Comparison of ENCODE assay signal across 1 cellular context in genomic region chr19:57240311-57241090, GRCh38.
TF ChIP-seq lines count a peak whose summit lies in the region.

Gene ZNF805 (plus strand): TSS chr19:57240632. CDS start chr19:57240892, 260 bp downstream.

TF ChIP-seq in K562, 482 proteins besides CTCF, POLR2A, EP300 and RAD21 (continued from another document and continues in another):
- TF ChIP-seq, protein P1, sequence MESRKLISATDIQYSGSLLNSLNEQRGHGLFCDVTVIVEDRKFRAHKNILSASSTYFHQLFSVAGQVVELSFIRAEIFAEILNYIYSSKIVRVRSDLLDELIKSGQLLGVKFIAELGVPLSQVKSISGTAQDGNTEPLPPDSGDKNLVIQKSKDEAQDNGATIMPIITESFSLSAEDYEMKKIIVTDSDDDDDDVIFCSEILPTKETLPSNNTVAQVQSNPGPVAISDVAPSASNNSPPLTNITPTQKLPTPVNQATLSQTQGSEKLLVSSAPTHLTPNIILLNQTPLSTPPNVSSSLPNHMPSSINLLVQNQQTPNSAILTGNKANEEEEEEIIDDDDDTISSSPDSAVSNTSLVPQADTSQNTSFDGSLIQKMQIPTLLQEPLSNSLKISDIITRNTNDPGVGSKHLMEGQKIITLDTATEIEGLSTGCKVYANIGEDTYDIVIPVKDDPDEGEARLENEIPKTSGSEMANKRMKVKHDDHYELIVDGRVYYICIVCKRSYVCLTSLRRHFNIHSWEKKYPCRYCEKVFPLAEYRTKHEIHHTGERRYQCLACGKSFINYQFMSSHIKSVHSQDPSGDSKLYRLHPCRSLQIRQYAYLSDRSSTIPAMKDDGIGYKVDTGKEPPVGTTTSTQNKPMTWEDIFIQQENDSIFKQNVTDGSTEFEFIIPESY (CRISPR knock-in tag; IDR thresholded peaks at IDR 0.05): no peak; the same call in 1 of the 2 replicates
- TF ChIP-seq RB1 (IDR thresholded peaks at IDR 0.05; ENCODE audit: low read depth): peak; percentile 66
- no peak for TF ChIP-seq MAFK (IDR thresholded peaks at IDR 0.05; ENCODE audit: low read length)
- peak; percentile 97 for TF ChIP-seq GABPA (tag; conservative IDR thresholded peaks at IDR 0.05; ENCODE audit: low read depth)
- no peak for TF ChIP-seq NR3C1 (CRISPR knock-in tag; IDR thresholded peaks at IDR 0.05)
- TF ChIP-seq CBX3 (IDR thresholded peaks at IDR 0.05; ENCODE audit: borderline replicate concordance in 1 of 2, low read length in 2 of 2): peak in 1 of 2 experiments; percentile 91; a peak in 2 of 3 replicates
- TF ChIP-seq THAP12 (CRISPR knock-in tag; IDR thresholded peaks at IDR 0.05): peak; percentile 63; the same call in 1 of the 2 replicates
- no peak for TF ChIP-seq SMARCA4 (IDR thresholded peaks at IDR 0.05)
- TF ChIP-seq PBX2 (CRISPR knock-in tag; IDR thresholded peaks at IDR 0.05; ENCODE audit: low read depth): no peak
- TF ChIP-seq PBX2 (tag; conservative IDR thresholded peaks at IDR 0.05; ENCODE audit: low read depth): peak; percentile 55; the same call in 1 of the 2 replicates
- no peak for TF ChIP-seq XRCC4 (IDR thresholded peaks at IDR 0.05; ENCODE audit: extremely low read depth, insufficient read depth, insufficient read length)
- no peak for TF ChIP-seq ZNF239 (CRISPR knock-in tag; IDR thresholded peaks at IDR 0.05)
- no peak for TF ChIP-seq TSHZ1 (CRISPR knock-in tag; IDR thresholded peaks at IDR 0.05)
- no peak for TF ChIP-seq CEBPG (CRISPR knock-in tag; IDR thresholded peaks at IDR 0.05)
- no peak for TF ChIP-seq CEBPG (tag; conservative IDR thresholded peaks at IDR 0.05 in 1 of 2, IDR thresholded peaks at IDR 0.05 in 1 of 2)
- TF ChIP-seq, protein P2, sequence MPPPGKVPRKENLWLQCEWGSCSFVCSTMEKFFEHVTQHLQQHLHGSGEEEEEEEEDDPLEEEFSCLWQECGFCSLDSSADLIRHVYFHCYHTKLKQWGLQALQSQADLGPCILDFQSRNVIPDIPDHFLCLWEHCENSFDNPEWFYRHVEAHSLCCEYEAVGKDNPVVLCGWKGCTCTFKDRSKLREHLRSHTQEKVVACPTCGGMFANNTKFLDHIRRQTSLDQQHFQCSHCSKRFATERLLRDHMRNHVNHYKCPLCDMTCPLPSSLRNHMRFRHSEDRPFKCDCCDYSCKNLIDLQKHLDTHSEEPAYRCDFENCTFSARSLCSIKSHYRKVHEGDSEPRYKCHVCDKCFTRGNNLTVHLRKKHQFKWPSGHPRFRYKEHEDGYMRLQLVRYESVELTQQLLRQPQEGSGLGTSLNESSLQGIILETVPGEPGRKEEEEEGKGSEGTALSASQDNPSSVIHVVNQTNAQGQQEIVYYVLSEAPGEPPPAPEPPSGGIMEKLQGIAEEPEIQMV (tag; conservative IDR thresholded peaks at IDR 0.05; ENCODE audit: low read depth): no peak
- TF ChIP-seq ETS1 (conservative IDR thresholded peaks at IDR 0.05; ENCODE audit: control insufficient read depth, low read depth, low read length): peak; percentile 57; the same call in 1 of the 2 replicates
- TF ChIP-seq XRCC5 (IDR thresholded peaks at IDR 0.05; ENCODE audit: low read depth, low read length): no peak
- TF ChIP-seq ZNF561 (CRISPR knock-in tag; conservative IDR thresholded peaks at IDR 0.05): no peak
- peak; percentile 22; the same call in 1 of the 2 replicates for TF ChIP-seq TCF3 (CRISPR knock-in tag; IDR thresholded peaks at IDR 0.05)
- TF ChIP-seq DPF2 (IDR thresholded peaks at IDR 0.05): no peak
- TF ChIP-seq ERF (CRISPR knock-in tag; IDR thresholded peaks at IDR 0.05): no peak
- no peak for TF ChIP-seq USF1 (CRISPR knock-in tag; IDR thresholded peaks at IDR 0.05)
- TF ChIP-seq PTTG1 (tag; IDR thresholded peaks at IDR 0.05; ENCODE audit: low read depth): no peak
- TF ChIP-seq ZNF140 (CRISPR knock-in tag; IDR thresholded peaks at IDR 0.05): no peak
- TF ChIP-seq, protein P3, sequence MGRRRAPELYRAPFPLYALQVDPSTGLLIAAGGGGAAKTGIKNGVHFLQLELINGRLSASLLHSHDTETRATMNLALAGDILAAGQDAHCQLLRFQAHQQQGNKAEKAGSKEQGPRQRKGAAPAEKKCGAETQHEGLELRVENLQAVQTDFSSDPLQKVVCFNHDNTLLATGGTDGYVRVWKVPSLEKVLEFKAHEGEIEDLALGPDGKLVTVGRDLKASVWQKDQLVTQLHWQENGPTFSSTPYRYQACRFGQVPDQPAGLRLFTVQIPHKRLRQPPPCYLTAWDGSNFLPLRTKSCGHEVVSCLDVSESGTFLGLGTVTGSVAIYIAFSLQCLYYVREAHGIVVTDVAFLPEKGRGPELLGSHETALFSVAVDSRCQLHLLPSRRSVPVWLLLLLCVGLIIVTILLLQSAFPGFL (CRISPR knock-in tag; IDR thresholded peaks at IDR 0.05): no peak
- TF ChIP-seq ZNF224 (CRISPR knock-in tag; IDR thresholded peaks at IDR 0.05): no peak
- peak; percentile 18 for TF ChIP-seq POU5F1 (IDR thresholded peaks at IDR 0.05; ENCODE audit: borderline replicate concordance, low read depth, low read length, partially characterized antibody)
- peak; percentile 75; the same call in 1 of the 2 replicates for TF ChIP-seq TFAP4 (CRISPR knock-in tag; IDR thresholded peaks at IDR 0.05; ENCODE audit: borderline replicate concordance)
- no peak for TF ChIP-seq SETDB1 (IDR thresholded peaks at IDR 0.05; ENCODE audit: low read length)
- TF ChIP-seq RFX5 (IDR thresholded peaks at IDR 0.05; ENCODE audit: low read depth, low read length): no peak
- TF ChIP-seq ZNF280A (IDR thresholded peaks at IDR 0.05; ENCODE audit: low read depth, partially characterized antibody): no peak
- no peak for TF ChIP-seq DNMT1 (IDR thresholded peaks at IDR 0.05)
- TF ChIP-seq, protein P4, sequence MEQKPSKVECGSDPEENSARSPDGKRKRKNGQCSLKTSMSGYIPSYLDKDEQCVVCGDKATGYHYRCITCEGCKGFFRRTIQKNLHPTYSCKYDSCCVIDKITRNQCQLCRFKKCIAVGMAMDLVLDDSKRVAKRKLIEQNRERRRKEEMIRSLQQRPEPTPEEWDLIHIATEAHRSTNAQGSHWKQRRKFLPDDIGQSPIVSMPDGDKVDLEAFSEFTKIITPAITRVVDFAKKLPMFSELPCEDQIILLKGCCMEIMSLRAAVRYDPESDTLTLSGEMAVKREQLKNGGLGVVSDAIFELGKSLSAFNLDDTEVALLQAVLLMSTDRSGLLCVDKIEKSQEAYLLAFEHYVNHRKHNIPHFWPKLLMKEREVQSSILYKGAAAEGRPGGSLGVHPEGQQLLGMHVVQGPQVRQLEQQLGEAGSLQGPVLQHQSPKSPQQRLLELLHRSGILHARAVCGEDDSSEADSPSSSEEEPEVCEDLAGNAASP (IDR thresholded peaks at IDR 0.05): no peak
- TF ChIP-seq NFE2L1 (tag; IDR thresholded peaks at IDR 0.05; ENCODE audit: borderline replicate concordance, low read depth): no peak
- no peak for TF ChIP-seq CBX8 (IDR thresholded peaks at IDR 0.05; ENCODE audit: borderline replicate concordance, extremely low read depth, low read depth, low read length, poor library complexity, severe bottlenecking)
- TF ChIP-seq NFXL1 (CRISPR knock-in tag; IDR thresholded peaks at IDR 0.05): no peak
- no peak for TF ChIP-seq ZNF408 (CRISPR knock-in tag; IDR thresholded peaks at IDR 0.05; ENCODE audit: low read depth)
- peak; percentile 31; the same call in 1 of the 2 replicates for TF ChIP-seq BHLHE40 (IDR thresholded peaks at IDR 0.05; ENCODE audit: low read length)
- TF ChIP-seq PRPF4 (IDR thresholded peaks at IDR 0.05; ENCODE audit: insufficient read depth, low read depth, low read length, poor library complexity, severe bottlenecking): no peak
- TF ChIP-seq GTF2A2 (tag; IDR thresholded peaks at IDR 0.05): no peak
- no peak for TF ChIP-seq RUNX1 (IDR thresholded peaks at IDR 0.05; ENCODE audit: low read depth)
- no peak for TF ChIP-seq THRAP3 (IDR thresholded peaks at IDR 0.05; ENCODE audit: borderline replicate concordance)
